Comparison of ENCODE assay signal across 8 cellular contexts in the genomic region with DNA sequence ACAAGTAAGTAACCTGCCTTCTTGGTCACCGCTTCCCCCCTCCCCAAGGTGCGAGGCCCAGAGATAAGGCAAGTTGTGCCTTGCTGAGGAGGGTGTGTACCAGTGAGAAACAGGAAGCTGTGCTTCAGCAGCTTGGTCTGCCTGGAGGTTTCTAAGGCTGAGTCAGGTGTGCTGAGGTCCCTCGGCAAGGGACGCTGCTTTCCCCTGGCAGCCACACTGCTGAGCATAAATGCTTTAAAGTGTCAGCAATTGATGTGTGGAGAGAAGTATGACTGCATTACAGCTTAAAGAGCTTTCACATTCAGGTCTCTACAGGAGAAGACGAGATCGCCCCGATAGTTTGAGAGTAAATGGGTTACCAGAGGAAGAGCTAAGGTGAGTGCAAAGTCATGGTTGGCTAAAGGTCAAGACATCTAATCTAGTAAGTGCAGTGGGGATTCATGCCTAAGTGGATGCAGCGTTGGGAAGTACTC.
DNase-seq lines count a peak whose midpoint lies in the region; ATAC-seq and TF ChIP-seq lines count a peak whose summit lies in the region.

No MANE protein-coding gene starts in this region.

- H3K27me3 ChIP-seq in NT2/D1 (ENCODE audit: insufficient read depth, insufficient read length), result no peaks in the 10 kb centered on the region
- no peaks in the 10 kb centered on the region for H3K27me3 ChIP-seq in left ventricle myocardium inferior (ENCODE audit: low read depth)
- H3K27me3 ChIP-seq in Karpas-422 (ENCODE audit: low read length), result no peaks in the 10 kb centered on the region

- no peaks in the 10 kb centered on the region for H3K79me2 ChIP-seq in Karpas-422 (ENCODE audit: low read length)

- H3K4me3 Mint-ChIP-seq in activated T-cell treated with anti-CD3 and anti-CD28 coated beads, Interleukin-2, amount 50 U/mL, for 4 hours, result peak overlapping the region; percentile 77

- no peak overlapping the region for H3K4me2 ChIP-seq in Karpas-422 (ENCODE audit: low read depth, low read length, poor library complexity, severe bottlenecking)

- TF ChIP-seq CTCF in left ventricle myocardium inferior (IDR thresholded peaks at IDR 0.05; ENCODE audit: borderline replicate concordance), result no peak

- H3K36me3 Mint-ChIP-seq in activated T-cell treated with anti-CD3 and anti-CD28 coated beads, Interleukin-2, amount 50 U/mL, for 4 hours (ENCODE audit: insufficient read depth), result no peaks in the 10 kb centered on the region

- H3K4me3 ChIP-seq in NT2/D1 (ENCODE audit: insufficient read length, low read depth), result no peak overlapping the region
- H3K4me3 ChIP-seq in left ventricle myocardium inferior, result peak overlapping the region; percentile 25
- H3K4me3 ChIP-seq in Karpas-422 (ENCODE audit: low read length), result no peak overlapping the region

- in situ Hi-C loops in ACHN (cut with HindIII; ENCODE audit: low pct_ligation_motif_present, low pct_unique_long_range_greater_than_20kb, low sequenced_read_pairs), result no loop called here

- ATAC-seq in GM19043 (IDR thresholded peaks at IDR 0.05; ENCODE audit: low read depth, unreplicated experiment), result peak; percentile 96
- ATAC-seq in HG03175 (IDR thresholded peaks at IDR 0.05; ENCODE audit: unreplicated experiment), result peak; percentile 100
- ATAC-seq in activated T-cell treated with anti-CD3 and anti-CD28 coated beads, Interleukin-2, amount 50 U/mL, for 4 hours, result peak; percentile 97 to 98

- no peaks in the 10 kb centered on the region for H3K27me3 Mint-ChIP-seq in activated T-cell treated with anti-CD3 and anti-CD28 coated beads, Interleukin-2, amount 50 U/mL, for 4 hours (ENCODE audit: low read depth)

- DNase-seq in ACHN (peak; percentile 80), NT2/D1 (ENCODE audit: low read depth, low spot score) (peak; percentile 48), left ventricle myocardium inferior (no peak), Karpas-422 (no peak)
- peak; percentile 73 for DNase-seq in activated T-cell treated with anti-CD3 and anti-CD28 coated beads, Interleukin-2, amount 50 U/mL, for 4 hours
- peak; percentile 61 for DNase-seq in stimulated activated CD4-positive, alpha-beta T cell treated with anti-CD3 and anti-CD28 coated beads, Interleukin-12 subunit alpha, Interleukin-12 subunit beta, amount 100 ng/mL, for 4 hours

- intact Hi-C loops in left ventricle myocardium inferior (cut with micrococcal nuclease), result no loop called here

- H3K27ac ChIP-seq in left ventricle myocardium inferior (replicated peaks) (peak overlapping the region; percentile 32), Karpas-422 (ENCODE audit: low read length) (no peak overlapping the region)

- peaks cover 38% of the 10 kb centered on the region for H4K20me1 ChIP-seq in Karpas-422 (ENCODE audit: insufficient read depth, low read depth, low read length)

- H3K4me1 Mint-ChIP-seq in activated T-cell treated with anti-CD3 and anti-CD28 coated beads, Interleukin-2, amount 50 U/mL, for 4 hours (ENCODE audit: low read depth), result peaks cover 82% of the 10 kb centered on the region

- no peak overlapping the region for H2AFZ ChIP-seq in Karpas-422 (ENCODE audit: low read length)

- H3K9me3 Mint-ChIP-seq in activated T-cell treated with anti-CD3 and anti-CD28 coated beads, Interleukin-2, amount 50 U/mL, for 4 hours, result no peaks in the 10 kb centered on the region

- H3K4me1 ChIP-seq in NT2/D1 (ENCODE audit: insufficient read depth, insufficient read length) (no peaks in the 10 kb centered on the region), left ventricle myocardium inferior (peaks cover 64% of the 10 kb centered on the region), Karpas-422 (ENCODE audit: low read length) (no peaks in the 10 kb centered on the region)

- H3K9me2 ChIP-seq in Karpas-422 (replicated peaks; ENCODE audit: insufficient read depth, low read length), result no peaks in the 10 kb centered on the region

- H3K36me3 ChIP-seq in NT2/D1 (ENCODE audit: insufficient read depth, insufficient read length, low read length) (no peaks in the 10 kb centered on the region), left ventricle myocardium inferior (no peaks in the 10 kb centered on the region), Karpas-422 (ENCODE audit: insufficient read depth, low read length) (no peaks in the 10 kb centered on the region)

- no peak overlapping the region for H3K9ac ChIP-seq in NT2/D1 (ENCODE audit: insufficient read length, low read depth)
- no peak overlapping the region for H3K9ac ChIP-seq in Karpas-422 (ENCODE audit: low read length)

- H3K9me3 ChIP-seq in NT2/D1 (ENCODE audit: insufficient read depth, low read length), result no peaks in the 10 kb centered on the region
- H3K9me3 ChIP-seq in left ventricle myocardium inferior (replicated peaks), result no peaks in the 10 kb centered on the region
- H3K9me3 ChIP-seq in Karpas-422 (ENCODE audit: low read length), result no peaks in the 10 kb centered on the region

Comparison
In these comparisons a context has a peak if more than half of its experiments do, and no peak if none do; other contexts are left out.
1. DNase-seq: peak in ACHN (single experiment), NT2/D1 (single experiment), activated T-cell treated with anti-CD3 and anti-CD28 coated beads, Interleukin-2, amount 50 U/mL, for 4 hours (single experiment) and stimulated activated CD4-positive, alpha-beta T cell treated with anti-CD3 and anti-CD28 coated beads, Interleukin-12 subunit alpha, Interleukin-12 subunit beta, amount 100 ng/mL, for 4 hours (single experiment); none in left ventricle myocardium inferior (single experiment) and Karpas-422 (single experiment).
2. Peak in every context shown above with its lines, with median percentiles within 50 percentile points of each other: ATAC-seq.